27 cellular contexts compared by ENCODE assay signal in the genomic region with DNA sequence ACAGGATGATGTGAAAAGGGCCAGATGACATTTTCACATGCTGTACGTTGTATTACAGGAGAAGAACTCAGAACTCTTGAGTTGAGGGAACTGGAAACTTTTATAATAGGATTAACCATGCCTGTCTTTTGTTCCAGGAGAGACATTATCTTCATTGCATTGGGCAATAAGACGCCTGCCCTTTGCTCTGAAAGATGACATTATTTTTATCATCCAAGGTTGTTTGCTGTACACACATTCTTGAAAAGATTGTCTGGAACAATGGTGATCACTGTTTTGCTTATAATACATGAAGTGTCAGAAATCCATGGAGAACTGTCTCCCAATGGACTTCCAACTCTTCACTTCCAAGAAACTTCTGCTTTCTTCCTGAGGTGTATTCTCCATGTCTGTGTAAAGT.
"Had no signal": no experiment of that assay in that cellular context is flagged by ENCODE, and none has a peak within 500 bp of the region (broad histone marks: within the 10 kb centered on the region; RNA-seq: fewer than 3 reads in every experiment).

No MANE protein-coding gene starts in this region.

- DNase-seq: colonic mucosa; cortex of kidney; dermis blood vessel endothelial cell; dorsolateral prefrontal cortex; effector CD4-positive, alpha-beta T cell; effector CD8-positive, alpha-beta T cell; effector memory CD4-positive, alpha-beta T cell; effector memory CD8-positive, alpha-beta T cell; erythroblast; esophagus squamous epithelium; foreskin fibroblast; foreskin melanocyte; gastrocnemius medialis; glutamatergic neuron; heart left ventricle; heart right ventricle had no signal

- H3K4me3 Mint-ChIP-seq: dendritic cell treated with granulocyte-macrophage colony-stimulating factor and Interleukin-4, amounts not matched to agents 40 ng/mL and 50 ng/mL, for 4 days; effector memory CD8-positive, alpha-beta T cell; endodermal cell had no signal

- H3K27me3 ChIP-seq: colonic mucosa, esophagus squamous epithelium, gastroesophageal sphincter had no signal

- ATAC-seq: effector memory CD8-positive, alpha-beta T cell; esophagus mucosa; gastrocnemius medialis; gastroesophageal sphincter; heart left ventricle; heart right ventricle had no signal

- H3K4me1 ChIP-seq: colonic mucosa, esophagus muscularis mucosa, esophagus squamous epithelium, gastrocnemius medialis, gastroesophageal sphincter had no signal

- H3K27ac ChIP-seq: colonic mucosa, coronary artery, dorsolateral prefrontal cortex, epithelial cell of prostate, esophagus muscularis mucosa, esophagus squamous epithelium, gastrocnemius medialis, gastroesophageal sphincter, heart left ventricle, heart right ventricle had no signal

- H3K27ac Mint-ChIP-seq: dendritic cell treated with granulocyte-macrophage colony-stimulating factor and Interleukin-4, amounts not matched to agents 40 ng/mL and 50 ng/mL, for 4 days; effector memory CD8-positive, alpha-beta T cell; endodermal cell had no signal

- H3K9me3 Mint-ChIP-seq: effector memory CD8-positive, alpha-beta T cell had no signal

- FAIRE-seq: colon, endometrium, endothelial cell of umbilical vein, frontal cortex had no signal

- H3K27me3 Mint-ChIP-seq: dendritic cell treated with granulocyte-macrophage colony-stimulating factor and Interleukin-4, amounts not matched to agents 40 ng/mL and 50 ng/mL, for 4 days had no signal

- H3K36me3 ChIP-seq: colonic mucosa, esophagus muscularis mucosa, esophagus squamous epithelium, gastrocnemius medialis, gastroesophageal sphincter, heart left ventricle, heart right ventricle had no signal

- H3K4me3 ChIP-seq: colonic mucosa, coronary artery, dorsolateral prefrontal cortex, esophagus muscularis mucosa, esophagus squamous epithelium, gastrocnemius medialis, gastroesophageal sphincter, heart left ventricle, heart right ventricle had no signal

- H3K9me3 ChIP-seq: colonic mucosa, esophagus squamous epithelium, gastrocnemius medialis had no signal
